ENCODE assay signal across 13 cellular contexts in genomic region chr9:85431396-85432102, GRCh38.
DNase-seq lines count a peak whose midpoint lies in the region; ATAC-seq and TF ChIP-seq lines count a peak whose summit lies in the region.
"Had no signal": no experiment of that assay in that cellular context is flagged by ENCODE, and none has a peak within 500 bp of the region (broad histone marks: within the 10 kb centered on the region; RNA-seq: fewer than 3 reads in every experiment).

No MANE protein-coding gene starts in this region.

- H4K20me1 ChIP-seq in GM23248 (ENCODE audit: insufficient read depth) (no peaks in the 10 kb centered on the region), Karpas-422 (ENCODE audit: insufficient read depth, low read depth, low read length) (no peaks in the 10 kb centered on the region)

- H3K9ac ChIP-seq in GM23248 (no peak overlapping the region), Karpas-422 (ENCODE audit: low read length) (no peak overlapping the region)

- H3K9me2 ChIP-seq in GM23248 (ENCODE audit: insufficient read depth) = no peaks in the 10 kb centered on the region
- no peaks in the 10 kb centered on the region for H3K9me2 ChIP-seq in Karpas-422 (replicated peaks; ENCODE audit: insufficient read depth, low read length)

- no peaks in the 10 kb centered on the region for H3K36me3 ChIP-seq in GM23248 (ENCODE audit: low read depth)
- no peaks in the 10 kb centered on the region for H3K36me3 ChIP-seq in prostate gland
- no peaks in the 10 kb centered on the region for H3K36me3 ChIP-seq in Karpas-422 (ENCODE audit: insufficient read depth, low read length)
- H3K36me3 ChIP-seq: gastroesophageal sphincter, suprapubic skin had no signal

- H3K79me2 ChIP-seq in GM23248 (ENCODE audit: insufficient read depth) (no peaks in the 10 kb centered on the region), Karpas-422 (ENCODE audit: low read length) (no peaks in the 10 kb centered on the region)

- intact Hi-C loops in dorsolateral prefrontal cortex (cut with DNase I) (loop anchor here in 1 of 2 donors (5.0 kb wide), 1 partner anchor 86 kb away; no protein-coding TSS in a partner anchor), prostate gland (cut with DNase I) (no loop called here)

- peaks cover 5% of the 10 kb centered on the region; the same call in 1 of the 2 replicates for H3K4me1 ChIP-seq in GM23248 (ENCODE audit: insufficient read depth)
- peaks cover 4% of the 10 kb centered on the region for H3K4me1 ChIP-seq in prostate gland (replicated peaks)
- H3K4me1 ChIP-seq in Karpas-422 (ENCODE audit: low read length) = no peaks in the 10 kb centered on the region
- H3K4me1 ChIP-seq: Caco-2, gastroesophageal sphincter had no signal

- WGBS in GM23248 (ENCODE audit: low coverage in 1 of 2, low lambda C conversion rate in 2 of 2, missing lambda C conversion rate in 2 of 2), 2 experiments = 1 to 4% methylated on average over 2 of the region's 2 CpGs
- WGBS in prostate gland = 6% methylated on average over 2 of the region's 2 CpGs

- TF ChIP-seq CTCF in dorsolateral prefrontal cortex (IDR thresholded peaks at IDR 0.05 in 54 of 56, conservative IDR thresholded peaks at IDR 0.05 in 2 of 56; ENCODE audit: low read depth in 1 of 56, partially characterized antibody in 56 of 56) (no peak), prostate gland (IDR thresholded peaks at IDR 0.05) (no peak)

- no peak for TF ChIP-seq POLR2A in prostate gland (IDR thresholded peaks at IDR 0.05)

- H2AFZ ChIP-seq in GM23248 (no peak overlapping the region), Karpas-422 (ENCODE audit: low read length) (no peak overlapping the region)

- no peak overlapping the region for H3K4me3 ChIP-seq in GM23248
- H3K4me3 ChIP-seq in dorsolateral prefrontal cortex = peak overlapping the region in 43 of 59 donors; percentile 0 to 50 (median 32)
- no peak overlapping the region for H3K4me3 ChIP-seq in prostate gland
- no peak overlapping the region for H3K4me3 ChIP-seq in Karpas-422 (ENCODE audit: low read length)
- H3K4me3 ChIP-seq: gastroesophageal sphincter, suprapubic skin had no signal

- no peak overlapping the region for H3K4me2 ChIP-seq in GM23248 (ENCODE audit: unreplicated experiment)
- no peak overlapping the region for H3K4me2 ChIP-seq in Karpas-422 (ENCODE audit: low read depth, low read length, poor library complexity, severe bottlenecking)

- in situ Hi-C loops in GM23248 (cut with MboI) = no loop called here

- no peaks in the 10 kb centered on the region; the same call in 1 of the 2 replicates for H3F3A ChIP-seq in GM23248 (ENCODE audit: insufficient read depth)

- no peak for ATAC-seq in GM21717 (IDR thresholded peaks at IDR 0.05; ENCODE audit: unreplicated experiment)
- ATAC-seq: gastroesophageal sphincter had no signal

- H3K27me3 ChIP-seq in GM23248 (replicated peaks; ENCODE audit: insufficient read depth) (0 out of 2 replicates have a peak, but pooled peaks cover 4% of the 10 kb centered on the region), dorsolateral prefrontal cortex (no peaks in the 10 kb centered on the region), prostate gland (replicated peaks; ENCODE audit: insufficient read depth) (no peaks in the 10 kb centered on the region), Karpas-422 (ENCODE audit: low read length) (no peaks in the 10 kb centered on the region)

- DNase-seq in GM23248 (peak; percentile 60), NCI-H748 treated with DMSO at 0.1 percent for 48 hours (lab: John Stamatoyannopoulos, UW) (peak; percentile 52), dorsolateral prefrontal cortex (no peak), prostate gland (ENCODE audit: low spot score) (peak; percentile 12), epidermal melanocyte (ENCODE audit: insufficient read length, low spot score) (no peak), Karpas-422 (no peak)
- DNase-seq: activated naive CD4-positive, alpha-beta T cell treated with anti-CD3 and anti-CD28 coated beads, Interleukin-2, amount 50 U/mL, for 16 hours; Caco-2; NCI-H446; nephron progenitor cell had no signal

- H3K27ac ChIP-seq in GM23248 = no peak overlapping the region
- H3K27ac ChIP-seq in dorsolateral prefrontal cortex = peak overlapping the region in 56 of 59 donors; percentile 14 to 93 (median 78)
- no peak overlapping the region for H3K27ac ChIP-seq in prostate gland
- H3K27ac ChIP-seq in Karpas-422 (ENCODE audit: low read length) = no peak overlapping the region
- H3K27ac ChIP-seq: gastroesophageal sphincter, suprapubic skin had no signal

- no peaks in the 10 kb centered on the region for H3K9me3 ChIP-seq in GM23248 (ENCODE audit: low read depth)
- no peaks in the 10 kb centered on the region for H3K9me3 ChIP-seq in prostate gland
- no peaks in the 10 kb centered on the region for H3K9me3 ChIP-seq in Karpas-422 (ENCODE audit: low read length)
- H3K9me3 ChIP-seq: Caco-2, gastroesophageal sphincter, suprapubic skin had no signal

Comparison
In these comparisons a context has a peak if more than half of its experiments do, and no peak if none do; other contexts are left out.
1. DNase-seq: peak in GM23248 (single experiment), NCI-H748 treated with DMSO at 0.1 percent for 48 hours (single experiment) and prostate gland (single experiment); none in dorsolateral prefrontal cortex (0 of 10), epidermal melanocyte (single experiment) and Karpas-422 (single experiment).
2. H3K27ac ChIP-seq: peak in dorsolateral prefrontal cortex (56 of 59); none in GM23248 (single experiment), prostate gland (0 of 2) and Karpas-422 (single experiment).
3. H3K4me3 ChIP-seq: peak in dorsolateral prefrontal cortex (43 of 59); none in GM23248 (single experiment), prostate gland (0 of 2) and Karpas-422 (single experiment).